ENCODE assay signal across 21 cellular contexts in the genomic region with DNA sequence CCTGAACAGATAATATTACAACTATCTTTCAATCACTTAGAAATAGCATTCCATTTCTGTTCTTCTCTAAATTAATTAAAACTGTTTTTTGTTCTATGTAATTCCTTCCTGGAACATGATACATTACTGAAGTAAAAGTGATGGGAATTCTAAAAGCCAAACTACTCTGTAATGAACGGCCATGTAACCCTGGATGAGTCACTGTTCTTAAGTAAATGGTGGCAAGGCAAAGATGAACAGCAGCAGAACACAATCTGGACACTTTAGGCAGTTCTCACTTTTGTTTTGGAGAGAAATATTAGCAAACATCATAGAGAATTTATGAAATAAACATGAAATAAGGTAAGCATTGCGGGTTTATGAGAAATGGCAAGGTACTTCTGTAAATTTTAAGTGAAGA. TPM values are rescaled to one million over a fixed set of nuclear protein-coding genes. Genes with fewer than 3 reads are reported as not detected.
DNase-seq lines count a peak whose midpoint lies in the region; ATAC-seq, FAIRE-seq and TF ChIP-seq lines count a peak whose summit lies in the region.
"Had no signal": no experiment of that assay in that cellular context is flagged by ENCODE, and none has a peak within 500 bp of the region (broad histone marks: within the 10 kb centered on the region; RNA-seq: fewer than 3 reads in every experiment).

No MANE protein-coding gene starts in this region.

- in situ Hi-C loops in GM13976 (cut with MboI; ENCODE audit: low sequenced_read_pairs, unreplicated experiment): no loop called here

- TF ChIP-seq RAD21 in A549 (conservative IDR thresholded peaks at IDR 0.05 in 1 of 2, IDR thresholded peaks at IDR 0.05 in 1 of 2): no peak

- peaks cover 35% of the 10 kb centered on the region for H3K36me3 Mint-ChIP-seq in activated naive CD8-positive, alpha-beta T cell treated with anti-CD3 and anti-CD28 coated beads, Interleukin-2, amount 10 ng/mL, durations not matched to agents 7 days and 5 days

- no peak for TF ChIP-seq CTCF in A549 (IDR thresholded peaks at IDR 0.05)
- TF ChIP-seq CTCF in fibroblast of pulmonary artery (IDR thresholded peaks at IDR 0.05; ENCODE audit: low read length, missing control alignments): no peak
- TF ChIP-seq CTCF in GM13976 (IDR thresholded peaks at IDR 0.05; ENCODE audit: borderline replicate concordance, control extremely low read depth, extremely low read depth, insufficient read depth, missing control alignments): no peak

- H3K27ac Mint-ChIP-seq in activated naive CD8-positive, alpha-beta T cell treated with anti-CD3 and anti-CD28 coated beads, Interleukin-2, amount 10 ng/mL, durations not matched to agents 7 days and 5 days: peak overlapping the region; percentile 38
- H3K27ac Mint-ChIP-seq: activated CD4-positive, alpha-beta T cell treated with anti-CD3 and anti-CD28 coated beads, Interleukin-2, amount 10 ng/mL, durations not matched to agents 7 days and 5 days; GM23338 had no signal

- 56% methylated on average over 2 of the region's 2 CpGs for WGBS in A549 (ENCODE audit: missing lambda C conversion rate)

- peak; percentile 83 for FAIRE-seq in A549 (lab: Jason Lieb, UNC)
- FAIRE-seq: TTC549 had no signal

- no peak overlapping the region for H3K27ac ChIP-seq in A549
- H3K27ac ChIP-seq: SJSA1 had no signal

- peaks cover 1% of the 10 kb centered on the region for H3K9me3 Mint-ChIP-seq in activated naive CD8-positive, alpha-beta T cell treated with anti-CD3 and anti-CD28 coated beads, Interleukin-2, amount 10 ng/mL, durations not matched to agents 7 days and 5 days

- H3K4me3 ChIP-seq in A549 (no peak overlapping the region), fibroblast of pulmonary artery (replicated peaks; ENCODE audit: low read depth, low read length) (no peak overlapping the region)
- H3K4me3 ChIP-seq: GM23338, SJSA1, smooth muscle cell had no signal

- ATAC-seq in A549 (no peak), GM21576 (IDR thresholded peaks at IDR 0.05; ENCODE audit: unreplicated experiment) (no peak), HG02678 (IDR thresholded peaks at IDR 0.05; ENCODE audit: unreplicated experiment) (no peak)
- no peak for ATAC-seq in activated naive CD8-positive, alpha-beta T cell treated with anti-CD3 and anti-CD28 coated beads, Interleukin-2, amount 10 ng/mL, durations not matched to agents 7 days and 5 days (ENCODE audit: low read depth)
- ATAC-seq: GM23338 had no signal

- no peaks in the 10 kb centered on the region for H3K27me3 Mint-ChIP-seq in activated naive CD8-positive, alpha-beta T cell treated with anti-CD3 and anti-CD28 coated beads, Interleukin-2, amount 10 ng/mL, durations not matched to agents 7 days and 5 days
- H3K27me3 Mint-ChIP-seq: activated CD4-positive, alpha-beta T cell treated with anti-CD3 and anti-CD28 coated beads, Interleukin-2, amount 10 ng/mL, durations not matched to agents 7 days and 5 days had no signal

- H3K9me3 ChIP-seq in A549: peaks cover 3% of the 10 kb centered on the region; the same call in 1 of the 3 replicates
- H3K9me3 ChIP-seq: SJSA1 had no signal

- CTCF ChIA-PET in A549 (lab: Yijun Ruan, JAX): interaction anchor here (1.2 kb wide), 1 partner anchor 15 kb away, joined by 4 read pairs; no protein-coding TSS in a partner anchor

- DNase-seq in A549 (ENCODE audit: low read depth in 1 of 2, low spot score in 1 of 2): no peak
- peak; percentile 8 for DNase-seq in GM03348 (ENCODE audit: low spot score)
- no peak for DNase-seq in activated naive CD8-positive, alpha-beta T cell treated with anti-CD3 and anti-CD28 coated beads, Interleukin-2, amount 10 ng/mL, durations not matched to agents 7 days and 5 days
- DNase-seq in fibroblast of pulmonary artery (ENCODE audit: low read depth): peak; percentile 30
- DNase-seq in T-helper 9 cell: no peak
- no peak for DNase-seq in GM13976 (ENCODE audit: low spot score)
- DNase-seq: activated CD4-positive, alpha-beta T cell treated with anti-CD3 and anti-CD28 coated beads, Interleukin-2, amount 10 ng/mL, durations not matched to agents 7 days and 5 days; activated T-cell treated with anti-CD3 and anti-CD28 coated beads, Interleukin-2, amount 50 U/mL, for 48 hours; amniotic stem cell; erythroblast; hypothalamus; Kasumi-1; NCI-H446; posterior cingulate gyrus; stimulated activated naive CD4-positive, alpha-beta T cell treated with Interleukin-2 at 50 U/mL for 16 hours had no signal

- H3K4me1 ChIP-seq in A549: peaks cover 3% of the 10 kb centered on the region; the same call in 1 of the 3 replicates
- H3K4me1 ChIP-seq: SJSA1 had no signal

- TF ChIP-seq EP300 in A549 (IDR thresholded peaks at IDR 0.05): no peak

- no peak for TF ChIP-seq POLR2A in A549 (IDR thresholded peaks at IDR 0.05; ENCODE audit: low read length)

- POLR2A ChIA-PET in A549 (lab: Yijun Ruan, JAX): no interaction called here
- POLR2A ChIA-PET in activated naive CD8-positive, alpha-beta T cell treated with anti-CD3 and anti-CD28 coated beads, Interleukin-2, amount 10 ng/mL, durations not matched to agents 7 days and 5 days (lab: Charles Lee): no interaction called here

- H3K4me1 Mint-ChIP-seq in activated naive CD8-positive, alpha-beta T cell treated with anti-CD3 and anti-CD28 coated beads, Interleukin-2, amount 10 ng/mL, durations not matched to agents 7 days and 5 days: peaks cover 42% of the 10 kb centered on the region
- H3K4me1 Mint-ChIP-seq: GM23338 had no signal

- no peak overlapping the region for H3K4me2 ChIP-seq in A549
- H3K4me2 ChIP-seq: GM23338, smooth muscle cell had no signal

- no peak overlapping the region for H3K4me3 Mint-ChIP-seq in activated naive CD8-positive, alpha-beta T cell treated with anti-CD3 and anti-CD28 coated beads, Interleukin-2, amount 10 ng/mL, durations not matched to agents 7 days and 5 days
- H3K4me3 Mint-ChIP-seq: activated CD4-positive, alpha-beta T cell treated with anti-CD3 and anti-CD28 coated beads, Interleukin-2, amount 10 ng/mL, durations not matched to agents 7 days and 5 days; GM23338 had no signal

TF ChIP-seq in A549, 52 proteins besides CTCF, POLR2A, EP300 and RAD21 (continues in another document):
- TF ChIP-seq HOXB13 (CRISPR knock-in tag; IDR thresholded peaks at IDR 0.05; ENCODE audit: low read depth): no peak
- TF ChIP-seq HOXA7 (CRISPR knock-in tag; IDR thresholded peaks at IDR 0.05): no peak
- no peak for TF ChIP-seq BHLHE40 (IDR thresholded peaks at IDR 0.05; ENCODE audit: low read depth, low read length)
- no peak for TF ChIP-seq MAFK (IDR thresholded peaks at IDR 0.05; ENCODE audit: partially characterized antibody)
- TF ChIP-seq CBX8 (IDR thresholded peaks at IDR 0.05): no peak
- no peak for TF ChIP-seq SREBF2 (IDR thresholded peaks at IDR 0.05)
- TF ChIP-seq HDAC2 (IDR thresholded peaks at IDR 0.05): no peak
- TF ChIP-seq EHF (CRISPR knock-in tag; IDR thresholded peaks at IDR 0.05): no peak
- TF ChIP-seq HEYL (CRISPR knock-in tag; IDR thresholded peaks at IDR 0.05): no peak
- TF ChIP-seq, protein P1, sequence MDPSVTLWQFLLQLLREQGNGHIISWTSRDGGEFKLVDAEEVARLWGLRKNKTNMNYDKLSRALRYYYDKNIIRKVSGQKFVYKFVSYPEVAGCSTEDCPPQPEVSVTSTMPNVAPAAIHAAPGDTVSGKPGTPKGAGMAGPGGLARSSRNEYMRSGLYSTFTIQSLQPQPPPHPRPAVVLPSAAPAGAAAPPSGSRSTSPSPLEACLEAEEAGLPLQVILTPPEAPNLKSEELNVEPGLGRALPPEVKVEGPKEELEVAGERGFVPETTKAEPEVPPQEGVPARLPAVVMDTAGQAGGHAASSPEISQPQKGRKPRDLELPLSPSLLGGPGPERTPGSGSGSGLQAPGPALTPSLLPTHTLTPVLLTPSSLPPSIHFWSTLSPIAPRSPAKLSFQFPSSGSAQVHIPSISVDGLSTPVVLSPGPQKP (IDR thresholded peaks at IDR 0.05; ENCODE audit: low read depth, low read length): no peak
- no peak for TF ChIP-seq SMC3 (IDR thresholded peaks at IDR 0.05)
- no peak for TF ChIP-seq POLR2AphosphoS2 (conservative IDR thresholded peaks at IDR 0.05; ENCODE audit: low read length)
- no peak for TF ChIP-seq JUN (IDR thresholded peaks at IDR 0.05)
- TF ChIP-seq HOXB5 (CRISPR knock-in tag; IDR thresholded peaks at IDR 0.05): no peak
- TF ChIP-seq TP53 (CRISPR knock-in tag; IDR thresholded peaks at IDR 0.05): no peak
- no peak for TF ChIP-seq NPAS2 (CRISPR knock-in tag; IDR thresholded peaks at IDR 0.05; ENCODE audit: borderline replicate concordance)
- TF ChIP-seq, protein P2, sequence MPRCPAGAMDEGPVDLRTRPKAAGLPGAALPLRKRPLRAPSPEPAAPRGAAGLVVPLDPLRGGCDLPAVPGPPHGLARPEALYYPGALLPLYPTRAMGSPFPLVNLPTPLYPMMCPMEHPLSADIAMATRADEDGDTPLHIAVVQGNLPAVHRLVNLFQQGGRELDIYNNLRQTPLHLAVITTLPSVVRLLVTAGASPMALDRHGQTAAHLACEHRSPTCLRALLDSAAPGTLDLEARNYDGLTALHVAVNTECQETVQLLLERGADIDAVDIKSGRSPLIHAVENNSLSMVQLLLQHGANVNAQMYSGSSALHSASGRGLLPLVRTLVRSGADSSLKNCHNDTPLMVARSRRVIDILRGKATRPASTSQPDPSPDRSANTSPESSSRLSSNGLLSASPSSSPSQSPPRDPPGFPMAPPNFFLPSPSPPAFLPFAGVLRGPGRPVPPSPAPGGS (IDR thresholded peaks at IDR 0.05): no peak
- TF ChIP-seq FOXS1 (CRISPR knock-in tag; IDR thresholded peaks at IDR 0.05): no peak

RNA-seq across cellular contexts. Expression of a gene that starts 1.2 kb away (rescaled TPM):
- not detected in 2 replicates for polyA plus RNA-seq in A549 (2011; rRNA removed)
- polyA plus RNA-seq in A549 (2012; cell fraction: cytosol; rRNA removed): not detected in 2 replicates
- not detected in 2 replicates for polyA plus RNA-seq in A549 (2012; cell fraction: nucleus; rRNA removed)
- polyA plus RNA-seq in A549 (2017; fragmentation: RNase III; extraction: RNeasy Plus Mini Kit Qiagen cat#74134 plus additional on column Dnase treatment): not detected in 3 replicates
- not detected in 2 replicates for polyA minus RNA-seq in A549 (2011; rRNA and poly(A)+ RNA removed)
- total RNA-seq in activated naive CD8-positive, alpha-beta T cell treated with anti-CD3 and anti-CD28 coated beads, Interleukin-2, amount 10 ng/mL, durations not matched to agents 7 days and 5 days: 1 to 10 TPM in 1 of 2 experiments, under 1 TPM in 1; 0.97 to 1.1 TPM
- total RNA-seq: activated CD4-positive, alpha-beta T cell treated with anti-CD3 and anti-CD28 coated beads, Interleukin-2, amount 10 ng/mL, durations not matched to agents 7 days and 5 days; GM23338; SJSA1; smooth muscle cell had no signal

RNA-seq across cellular contexts. Expression of a gene that starts 34.0 kb away (rescaled TPM):
- polyA plus RNA-seq in A549 (2011; rRNA removed) (0.20 and 0.23 TPM in 2 replicates), A549 (2017; fragmentation: RNase III; extraction: RNeasy Plus Mini Kit Qiagen cat#74134 plus additional on column Dnase treatment) (0.09 TPM in 2 of 3 replicates, not detected in the other)
- polyA plus RNA-seq in A549 (2012; cell fraction: cytosol; rRNA removed): 0.03 TPM in 1 of 2 replicates, not detected in the other
- polyA plus RNA-seq in A549 (2012; cell fraction: nucleus; rRNA removed): 0.06 and 0.10 TPM in 2 replicates
- not detected in 2 replicates for polyA minus RNA-seq in A549 (2011; rRNA and poly(A)+ RNA removed)
- 1 to 10 TPM; 1.8 to 2.7 TPM for total RNA-seq in activated naive CD8-positive, alpha-beta T cell treated with anti-CD3 and anti-CD28 coated beads, Interleukin-2, amount 10 ng/mL, durations not matched to agents 7 days and 5 days
- total RNA-seq: GM23338, SJSA1 had no signal

Comparison
In these comparisons a context has a peak if more than half of its experiments do, and no peak if none do; other contexts are left out.
1. DNase-seq: peak in GM03348 (single experiment) and fibroblast of pulmonary artery (single experiment); none in A549 (0 of 2), activated naive CD8-positive, alpha-beta T cell treated with anti-CD3 and anti-CD28 coated beads, Interleukin-2, amount 10 ng/mL, durations not matched to agents 7 days and 5 days (single experiment), T-helper 9 cell (single experiment) and GM13976 (single experiment).